1 cellular context compared by ENCODE assay signal in genomic region chr6:150271501-150272263, GRCh38.
TF ChIP-seq lines count a peak whose summit lies in the region.

No MANE protein-coding gene starts in this region.

TF ChIP-seq in HEK293, 187 proteins besides CTCF, POLR2A, EP300 and RAD21 (continued from another document):
- TF ChIP-seq PRDM10 (tag by site-specific recombination; IDR thresholded peaks at IDR 0.05) (no peak), FEZF1 (tag by site-specific recombination; IDR thresholded peaks at IDR 0.05) (0 out of 2 replicates have a peak, but pooled peaks have one; percentile 13)
